8 cellular contexts compared by ENCODE assay signal in genomic region chr17:75205037-75205792, GRCh38. TPM values are rescaled to one million over a fixed set of nuclear protein-coding genes. Genes with fewer than 3 reads are reported as not detected.
A peak's percentile ranks its signal among the peaks of the same experiment; 100 is the strongest.
DNase-seq lines count a peak whose midpoint lies in the region; ATAC-seq and TF ChIP-seq lines count a peak whose summit lies in the region.

NUP85 (plus strand) TSS chr17:75205679; CDS start chr17:75205762, 83 bp downstream.

- peak within 1 kb of the TSS; percentile 91 for H3K4me3 Mint-ChIP-seq in activated T-helper 2 cell treated with anti-CD3 and anti-CD28 coated beads, Interferon-gamma antibody, Interleukin-2, Interleukin-4, amounts not matched to agents 10 μg/mL and 5 μg/mL and 100 μg/mL, durations not matched to agents 14 hours and 24 hours and 36 hours (ENCODE audit: low read depth)
- peak within 1 kb of the TSS; percentile 96 for H3K4me3 Mint-ChIP-seq in natural killer cell

- H3K27me3 ChIP-seq in Loucy (ENCODE audit: insufficient read depth, low read length, poor library complexity, severe bottlenecking) (no peaks in the 10 kb centered on the region), RWPE2 (ENCODE audit: insufficient read depth, poor library complexity, severe bottlenecking) (no peaks in the 10 kb centered on the region)

- no peaks in the 10 kb centered on the region for H3F3A ChIP-seq in Loucy (ENCODE audit: low read depth)

- peaks cover 18% of the 10 kb centered on the region for H3K36me3 Mint-ChIP-seq in activated T-helper 2 cell treated with anti-CD3 and anti-CD28 coated beads, Interferon-gamma antibody, Interleukin-2, Interleukin-4, amounts not matched to agents 10 μg/mL and 5 μg/mL and 100 μg/mL, durations not matched to agents 14 hours and 24 hours and 36 hours (ENCODE audit: low read depth)
- H3K36me3 Mint-ChIP-seq in natural killer cell: no peaks in the 10 kb centered on the region

- H3K9me3 Mint-ChIP-seq in activated T-helper 2 cell treated with anti-CD3 and anti-CD28 coated beads, Interferon-gamma antibody, Interleukin-2, Interleukin-4, amounts not matched to agents 10 μg/mL and 5 μg/mL and 100 μg/mL, durations not matched to agents 14 hours and 24 hours and 36 hours: no peaks in the 10 kb centered on the region
- no peaks in the 10 kb centered on the region for H3K9me3 Mint-ChIP-seq in natural killer cell

- peak within 1 kb of the TSS; percentile 96 for H3K27ac Mint-ChIP-seq in activated T-helper 2 cell treated with anti-CD3 and anti-CD28 coated beads, Interferon-gamma antibody, Interleukin-2, Interleukin-4, amounts not matched to agents 10 μg/mL and 5 μg/mL and 100 μg/mL, durations not matched to agents 14 hours and 24 hours and 36 hours
- peak within 1 kb of the TSS; percentile 93 to 97 for H3K27ac Mint-ChIP-seq in natural killer cell

- ATAC-seq in GM21825 (IDR thresholded peaks at IDR 0.05; ENCODE audit: unreplicated experiment) (peak; percentile 71), RWPE2 (ENCODE audit: low read depth) (peak; percentile 83), natural killer cell (peak; percentile 92 to 96 (median 92))

- H3K9me3 ChIP-seq in Loucy (ENCODE audit: insufficient read depth, low read depth, low read length) (no peaks in the 10 kb centered on the region), RWPE2 (ENCODE audit: severe bottlenecking) (no peaks in the 10 kb centered on the region)

- peak within 1 kb of the TSS; percentile 89 for H3K4me3 ChIP-seq in Loucy (ENCODE audit: low read length, poor library complexity, severe bottlenecking)
- H3K4me3 ChIP-seq in RWPE2 (ENCODE audit: severe bottlenecking): peak within 1 kb of the TSS; percentile 79

- TF ChIP-seq CTCF in Loucy (conservative IDR thresholded peaks at IDR 0.05; ENCODE audit: low read length): no peak
- TF ChIP-seq CTCF in RWPE2 (IDR thresholded peaks at IDR 0.05; ENCODE audit: poor library complexity, severe bottlenecking): no peak
- no peak for TF ChIP-seq CTCF in natural killer cell (IDR thresholded peaks at IDR 0.05)

- peaks cover 11% of the 10 kb centered on the region for H3K4me1 Mint-ChIP-seq in activated T-helper 2 cell treated with anti-CD3 and anti-CD28 coated beads, Interferon-gamma antibody, Interleukin-2, Interleukin-4, amounts not matched to agents 10 μg/mL and 5 μg/mL and 100 μg/mL, durations not matched to agents 14 hours and 24 hours and 36 hours (ENCODE audit: low read depth)
- H3K4me1 Mint-ChIP-seq in natural killer cell: peaks cover 20 to 28% of the 10 kb centered on the region in 2 donors

- H4K20me1 ChIP-seq in Loucy (ENCODE audit: insufficient read depth, low read length, poor library complexity, severe bottlenecking): peaks cover 15% of the 10 kb centered on the region

- H3K4me1 ChIP-seq in Loucy (ENCODE audit: insufficient read depth, low read length, poor library complexity, severe bottlenecking) (peaks cover 23% of the 10 kb centered on the region), RWPE2 (ENCODE audit: insufficient read depth, poor library complexity, severe bottlenecking) (no peaks in the 10 kb centered on the region)

- H3K27ac ChIP-seq in RWPE2 (ENCODE audit: poor library complexity, severe bottlenecking): peak within 1 kb of the TSS; percentile 74

- H2AFZ ChIP-seq in Loucy (ENCODE audit: low read length): peak within 1 kb of the TSS; percentile 99

- intact Hi-C loops in activated T-helper 2 cell treated with anti-CD3 and anti-CD28 coated beads, Interferon-gamma antibody, Interleukin-2, Interleukin-4, amounts not matched to agents 10 μg/mL and 5 μg/mL and 100 μg/mL, durations not matched to agents 14 hours and 24 hours and 36 hours (cut with micrococcal nuclease): loop anchor here (2.0 to 10.0 kb wide), 2 partner anchors 22 to 50 kb away; partner anchors contain the start of gene SUMO2
- intact Hi-C loops in natural killer cell (cut with micrococcal nuclease): no loop called here

- H3K27me3 Mint-ChIP-seq in activated T-helper 2 cell treated with anti-CD3 and anti-CD28 coated beads, Interferon-gamma antibody, Interleukin-2, Interleukin-4, amounts not matched to agents 10 μg/mL and 5 μg/mL and 100 μg/mL, durations not matched to agents 14 hours and 24 hours and 36 hours (ENCODE audit: low read depth): no peaks in the 10 kb centered on the region
- no peaks in the 10 kb centered on the region for H3K27me3 Mint-ChIP-seq in natural killer cell (ENCODE audit: low read depth in 2 of 2)

- H3K9ac ChIP-seq in Loucy (ENCODE audit: low read depth, low read length, poor library complexity, severe bottlenecking): peak within 1 kb of the TSS; percentile 96

- peak; percentile 91 for DNase-seq in DMS153 (lab: John Stamatoyannopoulos, UW)
- DNase-seq in RWPE2 (ENCODE audit: low spot score): peak; percentile 96
- DNase-seq in activated T-helper 2 cell treated with anti-CD3 and anti-CD28 coated beads, Interferon-gamma antibody, Interleukin-2, Interleukin-4, amounts not matched to agents 10 μg/mL and 5 μg/mL and 100 μg/mL, durations not matched to agents 14 hours and 24 hours and 36 hours (ENCODE audit: low spot score): peak; percentile 88
- peak; percentile 91 for DNase-seq in fibroblast of peridontal ligament (ENCODE audit: extremely low read depth)
- DNase-seq in natural killer cell: peak; percentile 90
- peak; percentile 84 to 95 (median 88) for DNase-seq in stimulated activated naive CD4-positive, alpha-beta T cell (lab: John Stamatoyannopoulos, UW)

- peak within 1 kb of the TSS; percentile 93 for H3K4me2 ChIP-seq in Loucy (ENCODE audit: low read depth, low read length, poor library complexity, severe bottlenecking)

- peaks cover 58% of the 10 kb centered on the region for H3K79me2 ChIP-seq in Loucy (ENCODE audit: insufficient read depth, low read length)

- no peaks in the 10 kb centered on the region for H3K9me2 ChIP-seq in Loucy (replicated peaks; ENCODE audit: low read depth, low read length)

- H3K36me3 ChIP-seq in Loucy (ENCODE audit: insufficient read depth, low read length) (peaks cover 7% of the 10 kb centered on the region; the same call in 1 of the 2 replicates), RWPE2 (ENCODE audit: low read depth) (peaks cover 19% of the 10 kb centered on the region)

RNA-seq across cellular contexts. Expression of gene NUP85, which starts in this region (rescaled TPM):
- 115 and 122 TPM in 2 replicates for total RNA-seq in activated T-helper 2 cell treated with anti-CD3 and anti-CD28 coated beads, Interferon-gamma antibody, Interleukin-2, Interleukin-4, amounts not matched to agents 10 μg/mL and 5 μg/mL and 100 μg/mL, durations not matched to agents 14 hours and 24 hours and 36 hours
- 10 to 100 TPM; 71.1 to 78.1 (median 77.0) TPM for total RNA-seq in natural killer cell

Comparison
In these comparisons a context has a peak if more than half of its experiments do, and no peak if none do; other contexts are left out.
1. Peak in every context shown above with its lines: DNase-seq, ATAC-seq, H3K4me3 ChIP-seq and H3K27ac ChIP-seq.